14 cellular contexts compared by ENCODE assay signal in the genomic region with DNA sequence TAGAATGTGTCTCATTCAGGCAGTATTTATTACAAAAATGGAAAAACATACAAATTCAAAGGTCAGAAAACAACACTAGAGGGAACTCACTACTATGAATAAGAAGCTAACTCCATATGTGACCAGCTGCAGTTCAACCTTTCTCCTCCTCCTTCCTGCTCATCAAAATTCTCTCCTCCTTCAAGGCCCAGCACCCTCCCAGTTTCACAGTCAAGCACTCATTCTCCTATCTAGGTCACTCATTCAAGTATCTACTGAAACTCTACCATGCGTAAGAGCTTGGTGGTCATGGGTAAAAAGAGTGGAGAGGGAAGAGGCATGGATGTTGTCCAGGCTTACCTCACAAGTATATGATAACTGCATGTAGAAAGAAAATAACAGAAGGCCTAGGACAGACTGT. TPM values are rescaled to one million over a fixed set of nuclear protein-coding genes. Genes with fewer than 3 reads are reported as not detected.
DNase-seq lines count a peak whose midpoint lies in the region; ATAC-seq and TF ChIP-seq lines count a peak whose summit lies in the region.
"Had no signal": no experiment of that assay in that cellular context is flagged by ENCODE, and none has a peak within 500 bp of the region (broad histone marks: within the 10 kb centered on the region; RNA-seq: fewer than 3 reads in every experiment).

No MANE protein-coding gene starts in this region.

- H3K27ac ChIP-seq in gastrocnemius medialis = peak overlapping the region; percentile 65 to 87 (median 80)
- H3K27ac ChIP-seq: breast epithelium, ovary had no signal

- peaks cover 24% of the 10 kb centered on the region for H3K4me1 Mint-ChIP-seq in activated CD4-positive, alpha-beta T cell treated with anti-CD3 and anti-CD28 coated beads for 36 hours
- H3K4me1 Mint-ChIP-seq in activated naive CD4-positive, alpha-beta T cell treated with anti-CD3 and anti-CD28 coated beads for 36 hours (ENCODE audit: low read depth) = peaks cover 35% of the 10 kb centered on the region

- no peak for TF ChIP-seq POLR2A in gastrocnemius medialis (IDR thresholded peaks at IDR 0.05)

- peaks cover 2% of the 10 kb centered on the region for H3K36me3 Mint-ChIP-seq in activated CD4-positive, alpha-beta T cell treated with anti-CD3 and anti-CD28 coated beads for 36 hours (ENCODE audit: low read depth)
- peaks cover 4% of the 10 kb centered on the region for H3K36me3 Mint-ChIP-seq in activated naive CD4-positive, alpha-beta T cell treated with anti-CD3 and anti-CD28 coated beads for 36 hours (ENCODE audit: low read depth)

- intact Hi-C loops in activated CD4-positive, alpha-beta T cell treated with anti-CD3 and anti-CD28 coated beads for 36 hours (cut with DNase I, micrococcal nuclease) = no loop called here
- intact Hi-C loops in gastrocnemius medialis (cut with DNase I; ENCODE audit: low total_unique reads) = no loop called here
- intact Hi-C loops in activated naive CD4-positive, alpha-beta T cell treated with anti-CD3 and anti-CD28 coated beads for 36 hours (cut with micrococcal nuclease) = no loop called here

- no peak overlapping the region for H3K4me3 ChIP-seq in fibroblast of villous mesenchyme (ENCODE audit: low read depth, low read length)
- no peak overlapping the region for H3K4me3 ChIP-seq in gastrocnemius medialis
- H3K4me3 ChIP-seq: breast epithelium, ovary had no signal

- peaks cover 76 to 93% of the 10 kb centered on the region in 2 donors for H3K4me1 ChIP-seq in gastrocnemius medialis

- H3K9me3 Mint-ChIP-seq in activated CD4-positive, alpha-beta T cell treated with anti-CD3 and anti-CD28 coated beads for 36 hours (ENCODE audit: low read depth) = peaks cover under 1% of the 10 kb centered on the region
- H3K9me3 Mint-ChIP-seq in activated naive CD4-positive, alpha-beta T cell treated with anti-CD3 and anti-CD28 coated beads for 36 hours = peaks cover under 1% of the 10 kb centered on the region

- peak; percentile 51 for ATAC-seq in activated CD4-positive, alpha-beta T cell treated with anti-CD3 and anti-CD28 coated beads for 36 hours
- peak; percentile 16 to 50 for ATAC-seq in gastrocnemius medialis

- POLR2A ChIA-PET in activated CD4-positive, alpha-beta T cell treated with anti-CD3 and anti-CD28 coated beads for 36 hours (lab: Charles Lee) = no interaction called here

- in situ Hi-C loops in gastrocnemius medialis (cut with MboI; ENCODE audit: low sequenced_read_pairs in 4 of 4) = no loop called here

- H3K27ac Mint-ChIP-seq in activated CD4-positive, alpha-beta T cell treated with anti-CD3 and anti-CD28 coated beads for 36 hours = no peak overlapping the region
- no peak overlapping the region for H3K27ac Mint-ChIP-seq in activated naive CD4-positive, alpha-beta T cell treated with anti-CD3 and anti-CD28 coated beads for 36 hours

- H3K36me3 ChIP-seq in gastrocnemius medialis = no peaks in the 10 kb centered on the region
- H3K36me3 ChIP-seq: breast epithelium, ovary had no signal

- TF ChIP-seq CTCF in fibroblast of villous mesenchyme (IDR thresholded peaks at IDR 0.05; ENCODE audit: insufficient read depth, low read depth, low read length) = no peak
- no peak for TF ChIP-seq CTCF in gastrocnemius medialis (IDR thresholded peaks at IDR 0.05 in 4 of 5, conservative IDR thresholded peaks at IDR 0.05 in 1 of 5)

- no peak overlapping the region for H3K4me3 Mint-ChIP-seq in activated CD4-positive, alpha-beta T cell treated with anti-CD3 and anti-CD28 coated beads for 36 hours
- H3K4me3 Mint-ChIP-seq in activated naive CD4-positive, alpha-beta T cell treated with anti-CD3 and anti-CD28 coated beads for 36 hours = no peak overlapping the region
- H3K4me3 Mint-ChIP-seq: activated T-cell treated with anti-CD3 and anti-CD28 coated beads, Interleukin-2, amount 50 U/mL, for 4 hours had no signal

- no peaks in the 10 kb centered on the region for H3K27me3 ChIP-seq in gastrocnemius medialis
- H3K27me3 ChIP-seq: breast epithelium, ovary had no signal

- DNase-seq in activated CD4-positive, alpha-beta T cell treated with anti-CD3 and anti-CD28 coated beads for 36 hours = no peak
- DNase-seq in activated CD4-positive, alpha-beta T cell treated with anti-CD3 and anti-CD28 coated beads, Interleukin-2, amount 50 U/mL, for 1 hour = no peak
- DNase-seq in LHCN-M2 (ENCODE audit: low read depth) = peak; percentile 19
- peak; percentile 34 for DNase-seq in fibroblast of villous mesenchyme (ENCODE audit: low read depth)
- no peak for DNase-seq in gastrocnemius medialis
- DNase-seq in glomerular visceral epithelial cell (ENCODE audit: extremely low spot score) = no peak
- DNase-seq in activated naive CD4-positive, alpha-beta T cell treated with anti-CD3 and anti-CD28 coated beads for 36 hours = no peak
- DNase-seq in NCI-H526 (lab: John Stamatoyannopoulos, UW) = no peak
- DNase-seq: activated T-cell treated with anti-CD3 and anti-CD28 coated beads, Interleukin-2, amount 50 U/mL, for 4 hours; NCI-H526 treated with DMSO at 0.1 percent for 48 hours; ovary; SHP77; stimulated activated CD4-positive, alpha-beta T cell treated with anti-CD3 and anti-CD28 coated beads, Interleukin-2, amount 100 ng/mL, for 24 hours had no signal

- H3K9me3 ChIP-seq in gastrocnemius medialis = no peaks in the 10 kb centered on the region
- H3K9me3 ChIP-seq: ovary had no signal

- no peaks in the 10 kb centered on the region for H3K27me3 Mint-ChIP-seq in activated CD4-positive, alpha-beta T cell treated with anti-CD3 and anti-CD28 coated beads for 36 hours
- no peaks in the 10 kb centered on the region for H3K27me3 Mint-ChIP-seq in activated naive CD4-positive, alpha-beta T cell treated with anti-CD3 and anti-CD28 coated beads for 36 hours (ENCODE audit: low read depth)

- CTCF ChIA-PET in activated CD4-positive, alpha-beta T cell treated with anti-CD3 and anti-CD28 coated beads for 36 hours (lab: Charles Lee) = no interaction called here
- CTCF ChIA-PET in activated naive CD4-positive, alpha-beta T cell treated with anti-CD3 and anti-CD28 coated beads for 36 hours (lab: Charles Lee) = no interaction called here

RNA-seq across cellular contexts. Expression of a gene that starts 27.6 kb away (rescaled TPM):
- 100 to 1,000 TPM in 1 of 2 experiments, 10 to 100 TPM in 1; 78.4 to 127 TPM for total RNA-seq in activated CD4-positive, alpha-beta T cell treated with anti-CD3 and anti-CD28 coated beads for 36 hours
- total RNA-seq in LHCN-M2 (2014; rRNA removed) (47.6 and 48.5 TPM in 2 replicates), fibroblast of villous mesenchyme (99.3 and 114 TPM in 2 replicates), gastrocnemius medialis (100 to 1,000 TPM; 320 to 509 (median 424) TPM)
- 31.6 TPM for polyA plus RNA-seq in LHCN-M2 (2012)
- total RNA-seq in activated naive CD4-positive, alpha-beta T cell treated with anti-CD3 and anti-CD28 coated beads for 36 hours = 10 to 100 TPM; 56.8 to 58.1 TPM

Comparison
In these comparisons a context has a peak if more than half of its experiments do, and no peak if none do; other contexts are left out.
1. DNase-seq: peak in LHCN-M2 (single experiment) and fibroblast of villous mesenchyme (single experiment); none in activated CD4-positive, alpha-beta T cell treated with anti-CD3 and anti-CD28 coated beads for 36 hours (single experiment), activated CD4-positive, alpha-beta T cell treated with anti-CD3 and anti-CD28 coated beads, Interleukin-2, amount 50 U/mL, for 1 hour (single experiment), gastrocnemius medialis (0 of 2), glomerular visceral epithelial cell (single experiment), activated naive CD4-positive, alpha-beta T cell treated with anti-CD3 and anti-CD28 coated beads for 36 hours (single experiment) and NCI-H526 (0 of 2).